Comparison of ENCODE assay signal across 7 cellular contexts in the genomic region with DNA sequence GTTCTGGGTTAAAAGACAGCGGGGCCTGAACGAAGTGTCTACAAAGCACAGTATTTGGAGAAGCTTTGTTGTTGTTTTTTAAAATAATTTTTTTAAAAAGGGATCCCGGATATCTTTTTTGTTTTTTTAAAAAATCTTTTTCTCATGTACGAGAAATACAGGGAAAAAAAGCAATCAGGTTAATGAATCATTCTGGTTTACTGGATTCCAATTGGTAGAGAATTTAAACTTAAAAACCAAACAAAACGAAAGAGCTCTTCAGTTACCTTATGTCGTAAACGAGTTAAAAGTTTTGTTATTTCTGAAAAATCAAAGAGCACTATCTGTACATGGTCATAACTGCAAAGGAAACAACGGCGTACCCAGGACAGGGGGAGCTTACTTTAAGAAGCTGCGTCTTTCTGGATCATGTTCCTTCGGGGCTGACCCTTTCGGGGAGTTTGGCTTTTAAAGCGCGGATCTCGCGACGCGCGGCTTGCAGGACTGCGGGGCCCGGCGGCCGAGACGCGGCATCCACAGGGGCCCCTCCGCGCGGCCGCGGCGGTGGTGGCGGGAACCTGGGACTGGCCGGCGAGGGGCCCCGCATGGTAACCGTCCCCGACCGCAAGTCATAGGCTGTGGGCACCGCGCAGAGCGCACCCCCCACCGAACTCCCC. TPM values are rescaled to one million over a fixed set of nuclear protein-coding genes. Genes with fewer than 3 reads are reported as not detected.
A peak's percentile ranks its signal among the peaks of the same experiment; 100 is the strongest.
DNase-seq lines count a peak whose midpoint lies in the region; ATAC-seq and TF ChIP-seq lines count a peak whose summit lies in the region.

No MANE protein-coding gene starts in this region.

- H3K27me3 Mint-ChIP-seq in activated naive CD8-positive, alpha-beta T cell treated with anti-CD3 and anti-CD28 coated beads for 36 hours: peaks cover 87% of the 10 kb centered on the region
- peaks cover 61% of the 10 kb centered on the region for H3K27me3 Mint-ChIP-seq in progenitor cell of endocrine pancreas

- no peaks in the 10 kb centered on the region for H3K36me3 Mint-ChIP-seq in activated naive CD8-positive, alpha-beta T cell treated with anti-CD3 and anti-CD28 coated beads for 36 hours
- no peaks in the 10 kb centered on the region for H3K36me3 Mint-ChIP-seq in progenitor cell of endocrine pancreas (ENCODE audit: insufficient read depth)

- H3K9me3 ChIP-seq in left ventricle myocardium inferior (replicated peaks): peaks cover 7% of the 10 kb centered on the region

- H3K4me3 Mint-ChIP-seq in activated naive CD8-positive, alpha-beta T cell treated with anti-CD3 and anti-CD28 coated beads for 36 hours: peak overlapping the region; percentile 53
- peak overlapping the region; percentile 65 for H3K4me3 Mint-ChIP-seq in progenitor cell of endocrine pancreas (ENCODE audit: low read depth)

- peak; percentile 45 for ATAC-seq in HG03432 (IDR thresholded peaks at IDR 0.05; ENCODE audit: unreplicated experiment)

- DNase-seq in ELF-1 (ENCODE audit: low read depth, low spot score) (peak; percentile 23), left ventricle myocardium inferior (peak; percentile 21), progenitor cell of endocrine pancreas (ENCODE audit: low spot score, unreplicated experiment) (peak; percentile 17), A172 (ENCODE audit: low spot score) (no peak)
- DNase-seq in activated naive CD8-positive, alpha-beta T cell treated with anti-CD3 and anti-CD28 coated beads for 36 hours: peak; percentile 1
- DNase-seq in stimulated activated CD4-positive, alpha-beta T cell treated with anti-CD3 and anti-CD28 coated beads, Interleukin-12 subunit alpha, Interleukin-12 subunit beta, amount 100 ng/mL, for 4 hours: no peak

- H3K27ac Mint-ChIP-seq in activated naive CD8-positive, alpha-beta T cell treated with anti-CD3 and anti-CD28 coated beads for 36 hours: no peak overlapping the region
- H3K27ac Mint-ChIP-seq in progenitor cell of endocrine pancreas: no peak overlapping the region

- no peaks in the 10 kb centered on the region for H3K36me3 ChIP-seq in left ventricle myocardium inferior

- H3K27ac ChIP-seq in left ventricle myocardium inferior (replicated peaks): peak overlapping the region; percentile 51

- peaks cover 14% of the 10 kb centered on the region for H3K4me1 ChIP-seq in left ventricle myocardium inferior

- peak overlapping the region; percentile 85 for H3K4me3 ChIP-seq in left ventricle myocardium inferior

- peaks cover 41% of the 10 kb centered on the region for H3K27me3 ChIP-seq in left ventricle myocardium inferior (ENCODE audit: low read depth)

- intact Hi-C loops in left ventricle myocardium inferior (cut with micrococcal nuclease): no loop called here

- TF ChIP-seq CTCF in left ventricle myocardium inferior (IDR thresholded peaks at IDR 0.05; ENCODE audit: borderline replicate concordance) (no peak), progenitor cell of endocrine pancreas (IDR thresholded peaks at IDR 0.05; ENCODE audit: unreplicated experiment) (no peak)

- H3K9me3 Mint-ChIP-seq in activated naive CD8-positive, alpha-beta T cell treated with anti-CD3 and anti-CD28 coated beads for 36 hours: no peaks in the 10 kb centered on the region
- peaks cover 13% of the 10 kb centered on the region for H3K9me3 Mint-ChIP-seq in progenitor cell of endocrine pancreas (ENCODE audit: low read depth)

- H3K4me1 Mint-ChIP-seq in activated naive CD8-positive, alpha-beta T cell treated with anti-CD3 and anti-CD28 coated beads for 36 hours: peaks cover 4% of the 10 kb centered on the region
- peaks cover 4% of the 10 kb centered on the region for H3K4me1 Mint-ChIP-seq in progenitor cell of endocrine pancreas (ENCODE audit: low read depth)

RNA-seq across cellular contexts. Expression of a gene that starts 0.9 kb away (rescaled TPM):
- total RNA-seq in activated naive CD8-positive, alpha-beta T cell treated with anti-CD3 and anti-CD28 coated beads for 36 hours: not detected
- total RNA-seq in left ventricle myocardium inferior (10.1 TPM), progenitor cell of endocrine pancreas (0.84 and 0.93 TPM in 2 replicates)
- total RNA-seq in A172 (2014; rRNA removed; shearing (Covaris generic)): not detected in 2 replicates

Comparison
In these comparisons a context has a peak if more than half of its experiments do, and no peak if none do; other contexts are left out.
1. DNase-seq: peak in ELF-1 (single experiment), activated naive CD8-positive, alpha-beta T cell treated with anti-CD3 and anti-CD28 coated beads for 36 hours (single experiment), left ventricle myocardium inferior (single experiment) and progenitor cell of endocrine pancreas (single experiment); none in A172 (single experiment) and stimulated activated CD4-positive, alpha-beta T cell treated with anti-CD3 and anti-CD28 coated beads, Interleukin-12 subunit alpha, Interleukin-12 subunit beta, amount 100 ng/mL, for 4 hours (single experiment).